ENCODE assay signal across 1 cellular context in the genomic region with DNA sequence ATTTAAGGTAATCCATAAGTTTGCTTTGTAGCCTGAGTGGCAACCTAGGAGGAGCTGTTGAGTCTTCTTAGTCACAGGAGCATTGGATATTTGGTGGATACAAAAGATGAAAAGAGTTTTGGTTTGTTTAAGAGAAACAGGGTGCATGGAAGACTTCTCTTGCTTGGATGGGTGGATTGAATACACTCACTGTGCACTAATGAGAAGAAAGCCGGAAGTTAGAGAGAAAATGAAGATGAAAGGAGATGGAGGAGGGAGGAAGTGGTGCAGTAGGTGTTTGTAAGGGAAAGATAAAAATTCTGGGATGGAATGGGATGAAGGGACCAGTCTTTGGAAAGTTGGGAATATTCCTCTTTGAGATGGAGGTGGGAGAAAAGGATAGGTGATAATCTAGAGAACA.
TF ChIP-seq lines count a peak whose summit lies in the region.

No MANE protein-coding gene starts in this region.

TF ChIP-seq in GM23338, 12 proteins besides CTCF, POLR2A, EP300 and RAD21 (continued from another document):
- TF ChIP-seq, protein P1, sequence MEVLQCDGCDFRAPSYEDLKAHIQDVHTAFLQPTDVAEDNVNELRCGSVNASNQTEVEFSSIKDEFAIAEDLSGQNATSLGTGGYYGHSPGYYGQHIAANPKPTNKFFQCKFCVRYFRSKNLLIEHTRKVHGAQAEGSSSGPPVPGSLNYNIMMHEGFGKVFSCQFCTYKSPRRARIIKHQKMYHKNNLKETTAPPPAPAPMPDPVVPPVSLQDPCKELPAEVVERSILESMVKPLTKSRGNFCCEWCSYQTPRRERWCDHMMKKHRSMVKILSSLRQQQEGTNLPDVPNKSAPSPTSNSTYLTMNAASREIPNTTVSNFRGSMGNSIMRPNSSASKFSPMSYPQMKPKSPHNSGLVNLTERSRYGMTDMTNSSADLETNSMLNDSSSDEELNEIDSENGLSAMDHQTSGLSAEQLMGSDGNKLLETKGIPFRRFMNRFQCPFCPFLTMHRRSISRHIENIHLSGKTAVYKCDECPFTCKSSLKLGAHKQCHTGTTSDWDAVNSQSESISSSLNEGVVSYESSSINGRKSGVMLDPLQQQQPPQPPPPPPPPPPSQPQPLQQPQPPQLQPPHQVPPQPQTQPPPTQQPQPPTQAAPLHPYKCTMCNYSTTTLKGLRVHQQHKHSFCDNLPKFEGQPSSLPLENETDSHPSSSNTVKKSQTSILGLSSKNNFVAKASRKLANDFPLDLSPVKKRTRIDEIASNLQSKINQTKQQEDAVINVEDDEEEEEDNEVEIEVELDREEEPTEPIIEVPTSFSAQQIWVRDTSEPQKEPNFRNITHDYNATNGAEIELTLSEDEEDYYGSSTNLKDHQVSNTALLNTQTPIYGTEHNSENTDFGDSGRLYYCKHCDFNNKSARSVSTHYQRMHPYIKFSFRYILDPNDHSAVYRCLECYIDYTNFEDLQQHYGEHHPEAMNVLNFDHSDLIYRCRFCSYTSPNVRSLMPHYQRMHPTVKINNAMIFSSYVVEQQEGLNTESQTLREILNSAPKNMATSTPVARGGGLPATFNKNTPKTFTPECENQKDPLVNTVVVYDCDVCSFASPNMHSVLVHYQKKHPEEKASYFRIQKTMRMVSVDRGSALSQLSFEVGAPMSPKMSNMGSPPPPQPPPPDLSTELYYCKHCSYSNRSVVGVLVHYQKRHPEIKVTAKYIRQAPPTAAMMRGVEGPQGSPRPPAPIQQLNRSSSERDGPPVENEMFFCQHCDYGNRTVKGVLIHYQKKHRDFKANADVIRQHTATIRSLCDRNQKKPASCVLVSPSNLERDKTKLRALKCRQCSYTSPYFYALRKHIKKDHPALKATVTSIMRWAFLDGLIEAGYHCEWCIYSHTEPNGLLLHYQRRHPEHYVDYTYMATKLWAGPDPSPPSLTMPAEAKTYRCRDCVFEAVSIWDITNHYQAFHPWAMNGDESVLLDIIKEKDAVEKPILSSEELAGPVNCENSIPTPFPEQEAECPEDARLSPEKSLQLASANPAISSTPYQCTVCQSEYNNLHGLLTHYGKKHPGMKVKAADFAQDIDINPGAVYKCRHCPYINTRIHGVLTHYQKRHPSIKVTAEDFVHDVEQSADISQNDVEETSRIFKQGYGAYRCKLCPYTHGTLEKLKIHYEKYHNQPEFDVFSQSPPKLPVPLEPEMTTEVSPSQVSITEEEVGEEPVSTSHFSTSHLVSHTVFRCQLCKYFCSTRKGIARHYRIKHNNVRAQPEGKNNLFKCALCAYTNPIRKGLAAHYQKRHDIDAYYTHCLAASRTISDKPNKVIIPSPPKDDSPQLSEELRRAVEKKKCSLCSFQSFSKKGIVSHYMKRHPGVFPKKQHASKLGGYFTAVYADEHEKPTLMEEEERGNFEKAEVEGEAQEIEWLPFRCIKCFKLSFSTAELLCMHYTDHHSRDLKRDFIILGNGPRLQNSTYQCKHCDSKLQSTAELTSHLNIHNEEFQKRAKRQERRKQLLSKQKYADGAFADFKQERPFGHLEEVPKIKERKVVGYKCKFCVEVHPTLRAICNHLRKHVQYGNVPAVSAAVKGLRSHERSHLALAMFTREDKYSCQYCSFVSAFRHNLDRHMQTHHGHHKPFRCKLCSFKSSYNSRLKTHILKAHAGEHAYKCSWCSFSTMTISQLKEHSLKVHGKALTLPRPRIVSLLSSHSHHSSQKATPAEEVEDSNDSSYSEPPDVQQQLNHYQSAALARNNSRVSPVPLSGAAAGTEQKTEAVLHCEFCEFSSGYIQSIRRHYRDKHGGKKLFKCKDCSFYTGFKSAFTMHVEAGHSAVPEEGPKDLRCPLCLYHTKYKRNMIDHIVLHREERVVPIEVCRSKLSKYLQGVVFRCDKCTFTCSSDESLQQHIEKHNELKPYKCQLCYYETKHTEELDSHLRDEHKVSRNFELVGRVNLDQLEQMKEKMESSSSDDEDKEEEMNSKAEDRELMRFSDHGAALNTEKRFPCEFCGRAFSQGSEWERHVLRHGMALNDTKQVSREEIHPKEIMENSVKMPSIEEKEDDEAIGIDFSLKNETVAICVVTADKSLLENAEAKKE (CRISPR knock-in tag; IDR thresholded peaks at IDR 0.05) = no peak
- TF ChIP-seq ZNF331 (CRISPR knock-in tag; IDR thresholded peaks at IDR 0.05; ENCODE audit: low read depth) (no peak), STAT1 (IDR thresholded peaks at IDR 0.05; ENCODE audit: unreplicated experiment) (no peak), JUNB (IDR thresholded peaks at IDR 0.05; ENCODE audit: unreplicated experiment) (no peak), EZH2 (IDR thresholded peaks at IDR 0.05; ENCODE audit: low read depth, unreplicated experiment) (no peak), NANOG (IDR thresholded peaks at IDR 0.05; ENCODE audit: borderline replicate concordance) (no peak), CREB1 (CRISPR knock-in tag; IDR thresholded peaks at IDR 0.05; ENCODE audit: low read depth) (no peak), EZH2phosphoT487 (IDR thresholded peaks at IDR 0.05; ENCODE audit: unreplicated experiment) (no peak), POLR2AphosphoS5 (IDR thresholded peaks at IDR 0.05; ENCODE audit: low read depth) (no peak), ZNF114 (CRISPR knock-in tag; IDR thresholded peaks at IDR 0.05) (no peak)
- TF ChIP-seq, protein P2, sequence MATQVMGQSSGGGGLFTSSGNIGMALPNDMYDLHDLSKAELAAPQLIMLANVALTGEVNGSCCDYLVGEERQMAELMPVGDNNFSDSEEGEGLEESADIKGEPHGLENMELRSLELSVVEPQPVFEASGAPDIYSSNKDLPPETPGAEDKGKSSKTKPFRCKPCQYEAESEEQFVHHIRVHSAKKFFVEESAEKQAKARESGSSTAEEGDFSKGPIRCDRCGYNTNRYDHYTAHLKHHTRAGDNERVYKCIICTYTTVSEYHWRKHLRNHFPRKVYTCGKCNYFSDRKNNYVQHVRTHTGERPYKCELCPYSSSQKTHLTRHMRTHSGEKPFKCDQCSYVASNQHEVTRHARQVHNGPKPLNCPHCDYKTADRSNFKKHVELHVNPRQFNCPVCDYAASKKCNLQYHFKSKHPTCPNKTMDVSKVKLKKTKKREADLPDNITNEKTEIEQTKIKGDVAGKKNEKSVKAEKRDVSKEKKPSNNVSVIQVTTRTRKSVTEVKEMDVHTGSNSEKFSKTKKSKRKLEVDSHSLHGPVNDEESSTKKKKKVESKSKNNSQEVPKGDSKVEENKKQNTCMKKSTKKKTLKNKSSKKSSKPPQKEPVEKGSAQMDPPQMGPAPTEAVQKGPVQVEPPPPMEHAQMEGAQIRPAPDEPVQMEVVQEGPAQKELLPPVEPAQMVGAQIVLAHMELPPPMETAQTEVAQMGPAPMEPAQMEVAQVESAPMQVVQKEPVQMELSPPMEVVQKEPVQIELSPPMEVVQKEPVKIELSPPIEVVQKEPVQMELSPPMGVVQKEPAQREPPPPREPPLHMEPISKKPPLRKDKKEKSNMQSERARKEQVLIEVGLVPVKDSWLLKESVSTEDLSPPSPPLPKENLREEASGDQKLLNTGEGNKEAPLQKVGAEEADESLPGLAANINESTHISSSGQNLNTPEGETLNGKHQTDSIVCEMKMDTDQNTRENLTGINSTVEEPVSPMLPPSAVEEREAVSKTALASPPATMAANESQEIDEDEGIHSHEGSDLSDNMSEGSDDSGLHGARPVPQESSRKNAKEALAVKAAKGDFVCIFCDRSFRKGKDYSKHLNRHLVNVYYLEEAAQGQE (IDR thresholded peaks at IDR 0.05; ENCODE audit: unreplicated experiment) = no peak
